8 cellular contexts compared by ENCODE assay signal in the genomic region with DNA sequence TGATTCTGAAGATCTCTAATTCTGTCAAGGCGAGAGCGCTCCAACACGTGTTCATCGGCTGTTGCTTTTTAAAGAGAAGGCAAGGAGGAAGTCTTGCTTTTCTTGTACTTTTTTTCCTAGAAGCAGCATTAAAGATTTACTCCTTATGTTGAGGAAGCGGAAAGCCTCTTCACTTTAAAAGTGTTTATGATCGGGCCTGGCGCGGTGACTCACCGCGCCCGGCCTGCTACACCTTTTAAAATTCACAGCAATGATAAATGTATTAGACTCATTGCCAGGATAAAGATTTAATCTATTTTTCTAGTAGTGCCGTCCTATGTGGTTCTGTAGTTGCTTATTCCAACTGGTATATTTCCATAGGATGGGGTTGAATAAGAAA. TPM values are rescaled to one million over a fixed set of nuclear protein-coding genes. Genes with fewer than 3 reads are reported as not detected.
A peak's percentile ranks its signal among the peaks of the same experiment; 100 is the strongest.
DNase-seq lines count a peak whose midpoint lies in the region; ATAC-seq and TF ChIP-seq lines count a peak whose summit lies in the region.

No MANE protein-coding gene starts in this region.

- peak overlapping the region; percentile 99 for H3K27ac Mint-ChIP-seq in stimulated activated naive B cell treated with anti-CD40 and anti-IgM and Interleukin-4, amounts not matched to agents 10 μg/mL and 1 μg/mL and 100 μg/mL, for 72 hours

- H3K9me3 ChIP-seq in heart left ventricle (no peaks in the 10 kb centered on the region), iPS DF 6.9 (ENCODE audit: control insufficient read depth, insufficient read depth, low read length) (no peaks in the 10 kb centered on the region)

- no peaks in the 10 kb centered on the region for H3K27me3 ChIP-seq in heart left ventricle
- H3K27me3 ChIP-seq in iPS DF 6.9 (ENCODE audit: control insufficient read depth, insufficient read depth, low read length) = no peaks in the 10 kb centered on the region

- TF ChIP-seq POLR2A in heart left ventricle (IDR thresholded peaks at IDR 0.05) = no peak

- H3K27me3 Mint-ChIP-seq in stimulated activated naive B cell treated with anti-CD40 and anti-IgM and Interleukin-4, amounts not matched to agents 10 μg/mL and 1 μg/mL and 100 μg/mL, for 72 hours = no peaks in the 10 kb centered on the region

- H3K36me3 ChIP-seq in heart left ventricle = peaks cover 0 to 16% (median 7%) of the 10 kb centered on the region in 9 donors
- H3K36me3 ChIP-seq in iPS DF 6.9 (ENCODE audit: control insufficient read depth, insufficient read depth, low read length) = no peaks in the 10 kb centered on the region

- peaks cover 7 to 48% (median 43%) of the 10 kb centered on the region in 12 donors for H3K4me1 ChIP-seq in heart left ventricle
- H3K4me1 ChIP-seq in iPS DF 6.9 (ENCODE audit: control insufficient read depth, insufficient read depth, low read length) = no peaks in the 10 kb centered on the region

- H3K4me3 Mint-ChIP-seq in stimulated activated naive B cell treated with anti-CD40 and anti-IgM and Interleukin-4, amounts not matched to agents 10 μg/mL and 1 μg/mL and 100 μg/mL, for 72 hours = peak overlapping the region; percentile 88 to 89

- peaks cover 21 to 43% of the 10 kb centered on the region in 2 donors for H3K4me1 Mint-ChIP-seq in stimulated activated naive B cell treated with anti-CD40 and anti-IgM and Interleukin-4, amounts not matched to agents 10 μg/mL and 1 μg/mL and 100 μg/mL, for 72 hours

- peaks cover 17 to 38% of the 10 kb centered on the region in 2 donors for H3K36me3 Mint-ChIP-seq in stimulated activated naive B cell treated with anti-CD40 and anti-IgM and Interleukin-4, amounts not matched to agents 10 μg/mL and 1 μg/mL and 100 μg/mL, for 72 hours

- no peaks in the 10 kb centered on the region for H3K9me3 Mint-ChIP-seq in stimulated activated naive B cell treated with anti-CD40 and anti-IgM and Interleukin-4, amounts not matched to agents 10 μg/mL and 1 μg/mL and 100 μg/mL, for 72 hours

- TF ChIP-seq CTCF in heart left ventricle (IDR thresholded peaks at IDR 0.05) = no peak

- intact Hi-C loops in heart left ventricle (cut with DNase I) = loop anchor here in 7 of 10 donors (1.0 to 5.0 kb wide), 8 partner anchors 41 to 159 kb away; a partner anchor contains a TSS
- intact Hi-C loops in cardiac septum (cut with DNase I) = loop anchor here (1.0 to 5.0 kb wide), 4 partner anchors 42 to 371 kb away; a partner anchor contains a TSS

- WGBS in heart left ventricle, 4 donors = 0 to 2% (median 1%) methylated on average over 12 of the region's 12 CpGs
- WGBS in iPS DF 6.9 (ENCODE audit: insufficient coverage, insufficient read length) = no CpG with 5 or more reads among the region's 12 CpGs

- peak overlapping the region; percentile 67 to 99 (median 96) for H3K27ac ChIP-seq in heart left ventricle
- no peak overlapping the region for H3K27ac ChIP-seq in iPS DF 6.9 (ENCODE audit: low read length)

- ATAC-seq in heart left ventricle = no peak
- ATAC-seq in stimulated activated naive B cell treated with anti-CD40 and anti-IgM and Interleukin-4, amounts not matched to agents 10 μg/mL and 1 μg/mL and 100 μg/mL, for 72 hours (replicated peaks) = peak in 1 of 2 donors; percentile 0
- no peak for ATAC-seq in HG02981 (IDR thresholded peaks at IDR 0.05; ENCODE audit: unreplicated experiment)

- DNase-seq in heart left ventricle (no peak), cardiac septum (ENCODE audit: low spot score) (no peak), activated T-helper 1 cell treated with Interleukin-2 at 50 U/mL for 16 hours (ENCODE audit: low read depth) (peak; percentile 21), iPS DF 6.9 (ENCODE audit: low read depth, low spot score) (no peak), Kasumi-1 (lab: John Stamatoyannopoulos, UW) (no peak), NCI-H524 (lab: John Stamatoyannopoulos, UW) (no peak)
- DNase-seq in stimulated activated naive B cell treated with anti-CD40 and anti-IgM and Interleukin-4, amounts not matched to agents 10 μg/mL and 1 μg/mL and 100 μg/mL, for 72 hours = no peak

- peak overlapping the region; percentile 26 to 96 (median 79) for H3K4me3 ChIP-seq in heart left ventricle
- peak overlapping the region; percentile 67; the same call in 1 of the 2 replicates for H3K4me3 ChIP-seq in iPS DF 6.9 (ENCODE audit: low read length)

RNA-seq across cellular contexts. Expression of a gene that starts 0.8 kb away (rescaled TPM):
- total RNA-seq in heart left ventricle = 10 to 100 TPM; 56.6 to 99.8 (median 74.6) TPM
- 100 to 1,000 TPM in 1 of 2 donors, 10 to 100 TPM in 1; 37.9 to 159 TPM for polyA plus RNA-seq in heart left ventricle
- total RNA-seq in cardiac septum = 103 TPM

RNA-seq across cellular contexts. Expression of a gene that starts 41.9 kb away (rescaled TPM):
- 10 to 100 TPM in 8 of 9 donors, 1 to 10 TPM in 1; 8.3 to 14.6 (median 12.8) TPM for total RNA-seq in heart left ventricle
- 10 to 100 TPM in 1 of 2 donors, 1 to 10 TPM in 1; 2.7 to 10.3 TPM for polyA plus RNA-seq in heart left ventricle
- 14.7 TPM for total RNA-seq in cardiac septum

RNA-seq across cellular contexts. Expression of a gene that starts 53.8 kb away (rescaled TPM):
- total RNA-seq in heart left ventricle = under 1 TPM in 3 of 9 donors, not detected in 6; 0.20 to 0.42 (median 0.32) TPM
- under 1 TPM in 1 of 2 donors, not detected in 1; 0.04 TPM for polyA plus RNA-seq in heart left ventricle
- 0.22 TPM for total RNA-seq in cardiac septum
